24 cellular contexts compared by ENCODE assay signal in the genomic region with DNA sequence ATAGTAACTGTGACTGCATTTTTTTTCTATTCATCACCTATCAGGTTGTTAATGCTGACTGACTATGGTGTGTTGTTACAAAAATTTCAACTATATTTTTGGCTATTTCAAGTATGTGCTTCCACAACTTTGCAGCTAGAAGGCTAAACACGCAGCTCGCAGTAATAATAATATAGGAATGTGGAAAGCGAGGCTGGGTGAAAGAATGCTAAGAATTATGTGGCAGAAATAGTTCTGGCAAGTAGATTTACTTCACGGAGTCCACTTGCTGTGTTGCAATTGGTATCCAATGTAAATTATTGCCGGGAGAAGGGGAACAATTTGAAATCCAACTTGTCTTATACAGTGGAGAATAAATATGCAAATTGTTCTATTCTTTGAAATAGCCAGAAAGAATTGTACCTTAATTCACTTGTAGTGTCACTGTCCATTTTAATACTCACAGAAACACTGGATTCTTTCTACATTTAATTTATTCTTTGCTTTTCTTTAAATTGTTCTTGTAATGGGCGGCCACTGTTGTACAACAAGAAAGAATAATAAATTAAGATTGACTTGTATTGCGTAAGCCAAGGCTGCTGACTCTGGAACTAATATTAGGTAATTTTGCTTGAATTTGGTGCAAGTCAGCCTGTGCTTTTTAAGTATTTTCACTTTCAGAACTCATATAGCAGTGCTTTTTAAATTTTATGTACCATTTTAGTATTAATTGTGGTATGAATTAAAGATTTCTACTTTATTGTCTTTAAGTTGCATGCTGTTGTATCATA.
A peak's percentile ranks its signal among the peaks of the same experiment; 100 is the strongest.
DNase-seq lines count a peak whose midpoint lies in the region; ATAC-seq and TF ChIP-seq lines count a peak whose summit lies in the region.
"Had no signal": no experiment of that assay in that cellular context is flagged by ENCODE, and none has a peak within 500 bp of the region (broad histone marks: within the 10 kb centered on the region; RNA-seq: fewer than 3 reads in every experiment).

No MANE protein-coding gene starts in this region.

- no peaks in the 10 kb centered on the region for H3K36me3 ChIP-seq in adipocyte (ENCODE audit: control insufficient read depth, insufficient read depth, low read length, severe bottlenecking)
- no peaks in the 10 kb centered on the region for H3K36me3 ChIP-seq in upper lobe of left lung
- H3K36me3 ChIP-seq: lower lobe of right lung, spleen, upper lobe of right lung had no signal

- 61 to 77% methylated on average over 7 of the region's 7 CpGs for WGBS in upper lobe of left lung, 2 donors

- POLR2A ChIA-PET in GM10248 (lab: Yijun Ruan, JAX) = no interaction called here

- no peak for TF ChIP-seq EP300 in upper lobe of left lung (IDR thresholded peaks at IDR 0.05)

- H3K27me3 ChIP-seq in adipocyte (replicated peaks; ENCODE audit: control insufficient read depth, insufficient read depth, low read length) (no peaks in the 10 kb centered on the region), upper lobe of left lung (no peaks in the 10 kb centered on the region)
- H3K27me3 ChIP-seq: upper lobe of right lung had no signal

- no peak overlapping the region for H3K9ac ChIP-seq in adipocyte (ENCODE audit: low read length)
- H3K9ac ChIP-seq: GM23248 had no signal

- no peak for TF ChIP-seq POLR2A in upper lobe of left lung (IDR thresholded peaks at IDR 0.05)

- DNase-seq in A172 (ENCODE audit: low spot score) (peak; percentile 16), HCEC 1CT (peak; percentile 47), adipocyte (ENCODE audit: low read depth) (peak; percentile 65), fibroblast of the aortic adventitia (ENCODE audit: low read depth) (peak; percentile 56), GM10248 (ENCODE audit: extremely low spot score) (no peak), upper lobe of left lung (no peak)
- no peak for DNase-seq in NK-92 treated with Interleukin-12 subunit alpha and Interleukin-12 subunit beta, amount 100 ng/mL, for 24 hours (lab: John Stamatoyannopoulos, UW)
- DNase-seq: 8988T; activated CD4-positive, alpha-beta T cell treated with anti-CD3 and anti-CD28 coated beads for 4 hours; activated CD8-positive, alpha-beta memory T cell treated with anti-CD3 and anti-CD28 coated beads, Interleukin-2, amount 10 ng/mL, durations not matched to agents 7 days and 5 days; cortex of kidney; foreskin melanocyte; GDM1; GM23248; kidney; lower lobe of right lung; NCI-H1417; NCI-H526 treated with DMSO at 0.1 percent for 48 hours; PC-3; SHP77 treated with DMSO at 0.1 percent for 48 hours; spleen; T-cell; upper lobe of right lung had no signal

- H3K4me3 ChIP-seq in adipocyte (ENCODE audit: low read length) = no peak overlapping the region
- no peak overlapping the region for H3K4me3 ChIP-seq in fibroblast of the aortic adventitia (ENCODE audit: low read depth, low read length)
- H3K4me3 ChIP-seq in upper lobe of left lung = no peak overlapping the region
- H3K4me3 ChIP-seq: GM23248, lower lobe of right lung, spleen, upper lobe of right lung had no signal

- no peaks in the 10 kb centered on the region for H3K9me3 ChIP-seq in adipocyte (ENCODE audit: control insufficient read depth, low read length)
- no peaks in the 10 kb centered on the region for H3K9me3 ChIP-seq in upper lobe of left lung
- H3K9me3 ChIP-seq: lower lobe of right lung, spleen, upper lobe of right lung had no signal

- CTCF ChIA-PET in GM10248 (lab: Yijun Ruan, JAX) = interaction anchor here (1.7 kb wide), 1 partner anchor 10 kb away, joined by 3 read pairs; no protein-coding TSS in a partner anchor

- no peak overlapping the region for H3K27ac ChIP-seq in upper lobe of left lung
- H3K27ac ChIP-seq: GM23248, lower lobe of right lung, spleen, upper lobe of right lung had no signal

- ATAC-seq in HG03354 (IDR thresholded peaks at IDR 0.05; ENCODE audit: poor library complexity, severe bottlenecking, unreplicated experiment) (no peak), upper lobe of left lung (ENCODE audit: low FRiP score in 2 of 2) (no peak)
- ATAC-seq: activated CD8-positive, alpha-beta memory T cell treated with anti-CD3 and anti-CD28 coated beads, Interleukin-2, amount 10 ng/mL, durations not matched to agents 7 days and 5 days; lower lobe of right lung; PC-3; T-cell; upper lobe of right lung had no signal

- TF ChIP-seq CTCF in fibroblast of the aortic adventitia (IDR thresholded peaks at IDR 0.05; ENCODE audit: insufficient read depth, low read length) = no peak
- TF ChIP-seq CTCF in GM10248 (IDR thresholded peaks at IDR 0.05; ENCODE audit: control extremely low read depth, extremely low read depth, low read depth, missing control alignments) = no peak
- TF ChIP-seq CTCF in upper lobe of left lung (IDR thresholded peaks at IDR 0.05) = no peak

- H3K4me1 ChIP-seq in adipocyte (ENCODE audit: control insufficient read depth, insufficient read depth, low read length) (peaks cover 20% of the 10 kb centered on the region), upper lobe of left lung (no peaks in the 10 kb centered on the region)
- H3K4me1 ChIP-seq: lower lobe of right lung, spleen, upper lobe of right lung had no signal

Comparison
In these comparisons a context has a peak if more than half of its experiments do, and no peak if none do; other contexts are left out.
1. DNase-seq: peak in A172 (single experiment), HCEC 1CT (single experiment), adipocyte (single experiment) and fibroblast of the aortic adventitia (single experiment); none in GM10248 (single experiment), NK-92 treated with Interleukin-12 subunit alpha and Interleukin-12 subunit beta, amount 100 ng/mL, for 24 hours (single experiment) and upper lobe of left lung (0 of 2).